Comparison of ENCODE assay signal across 23 cellular contexts in the genomic region with DNA sequence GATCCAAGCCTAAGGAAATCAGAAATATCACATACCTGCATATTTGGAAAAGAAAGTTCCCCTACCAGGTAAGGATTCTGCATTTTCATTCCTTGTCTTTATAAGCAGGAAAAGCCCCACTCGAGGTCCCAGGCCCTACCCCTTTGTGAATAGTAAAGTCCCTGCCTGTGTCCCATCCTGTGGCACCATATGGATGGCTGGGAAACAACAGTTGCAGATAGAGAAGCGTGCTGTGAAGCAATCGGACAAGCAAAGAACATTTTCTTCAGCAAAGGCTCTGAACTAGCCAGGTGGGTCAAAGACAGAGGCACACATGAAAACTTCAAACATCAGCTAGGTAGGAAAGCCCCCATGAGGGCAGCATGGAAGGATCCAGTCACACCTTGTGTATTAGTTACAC.
"Had no signal": no experiment of that assay in that cellular context is flagged by ENCODE, and none has a peak within 500 bp of the region (broad histone marks: within the 10 kb centered on the region; RNA-seq: fewer than 3 reads in every experiment).

No MANE protein-coding gene starts in this region.

- H3K9me3 Mint-ChIP-seq: mesothelial cell of epicardium had no signal

- ATAC-seq: foreskin keratinocyte, gastroesophageal sphincter, heart left ventricle, left cardiac atrium, left lung, left ventricle myocardium superior, lower lobe of right lung, mucosa of descending colon had no signal

- H3K4me1 Mint-ChIP-seq: naive B cell had no signal

- H3K27ac ChIP-seq: coronary artery, dorsolateral prefrontal cortex, esophagus muscularis mucosa, foreskin keratinocyte, gastroesophageal sphincter, heart left ventricle, left lung, lower lobe of right lung had no signal

- H3K27ac Mint-ChIP-seq: mesothelial cell of epicardium, naive B cell had no signal

- DNase-seq: dermis blood vessel endothelial cell; effector CD4-positive, alpha-beta T cell; effector memory CD4-positive, alpha-beta T cell; foreskin keratinocyte; heart left ventricle; hypothalamus; left cardiac atrium; left lung; left ventricle myocardium superior; lower lobe of right lung; mesenchymal stem cell; mucosa of descending colon; naive B cell had no signal

- H3K27me3 ChIP-seq: esophagus muscularis mucosa, foreskin keratinocyte, gastroesophageal sphincter, heart left ventricle, left lung had no signal

- FAIRE-seq: colon, endothelial cell of umbilical vein, frontal cortex, islet of Langerhans, keratinocyte had no signal

- H3K36me3 ChIP-seq: esophagus muscularis mucosa, gastroesophageal sphincter, heart left ventricle, left lung, lower lobe of right lung had no signal

- H3K9me3 ChIP-seq: esophagus muscularis mucosa, gastroesophageal sphincter, heart left ventricle, left lung, lower lobe of right lung, mucosa of descending colon had no signal

- H3K4me3 Mint-ChIP-seq: mesothelial cell of epicardium, naive B cell had no signal

- H3K4me1 ChIP-seq: esophagus muscularis mucosa, foreskin keratinocyte, gastroesophageal sphincter, heart left ventricle, left lung, lower lobe of right lung had no signal

- H3K4me3 ChIP-seq: coronary artery, dorsolateral prefrontal cortex, esophagus muscularis mucosa, gastroesophageal sphincter, heart left ventricle, left lung, lower lobe of right lung, mucosa of descending colon had no signal
